ENCODE assay signal across 31 cellular contexts in the genomic region with DNA sequence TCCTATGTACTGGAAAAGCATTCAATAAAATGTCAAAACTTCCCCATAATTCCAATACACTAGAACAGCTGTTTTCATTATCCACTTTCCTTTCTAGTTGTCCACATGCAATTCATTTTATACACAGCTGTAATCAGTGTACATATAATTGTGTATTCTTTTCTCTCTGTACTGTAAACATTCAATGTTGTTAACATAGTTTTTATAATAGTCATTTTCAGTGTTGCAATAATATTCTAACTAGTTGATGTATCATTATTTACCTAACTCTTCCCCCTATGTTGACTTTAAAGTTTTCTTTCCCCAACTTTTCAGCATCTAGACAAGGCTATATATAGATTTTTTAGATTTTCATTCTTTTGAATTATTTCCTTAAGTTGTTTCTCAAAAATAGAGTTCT. TPM values are rescaled to one million over a fixed set of nuclear protein-coding genes. Genes with fewer than 3 reads are reported as not detected.
A peak's percentile ranks its signal among the peaks of the same experiment; 100 is the strongest.
DNase-seq lines count a peak whose midpoint lies in the region; ATAC-seq, FAIRE-seq and TF ChIP-seq lines count a peak whose summit lies in the region.
"Had no signal": no experiment of that assay in that cellular context is flagged by ENCODE, and none has a peak within 500 bp of the region (broad histone marks: within the 10 kb centered on the region; RNA-seq: fewer than 3 reads in every experiment).

No MANE protein-coding gene starts in this region.

- H3K27me3 Mint-ChIP-seq in activated T-cell treated with anti-CD3 and anti-CD28 coated beads, Interleukin-2, amount 50 U/mL, for 24 hours: no peaks in the 10 kb centered on the region
- no peaks in the 10 kb centered on the region for H3K27me3 Mint-ChIP-seq in activated CD4-positive, alpha-beta T cell treated with anti-CD3 and anti-CD28 coated beads, Interleukin-2, amount 10 ng/mL, durations not matched to agents 24 days and 14 days
- H3K27me3 Mint-ChIP-seq: activated naive CD4-positive, alpha-beta T cell treated with anti-CD3 and anti-CD28 coated beads, Interleukin-2, amount 50 U/mL, for 24 hours; activated T-helper 17 cell treated with anti-CD3 and anti-CD28 coated beads, Interleukin-2, amount 50 U/mL, for 72 hours; CD8-positive, alpha-beta memory T cell; dendritic cell treated with granulocyte-macrophage colony-stimulating factor and Interleukin-4, amounts not matched to agents 40 ng/mL and 50 ng/mL, for 4 days; IgD-negative memory B cell had no signal

- no peak overlapping the region for H3K27ac ChIP-seq in small intestine (ENCODE audit: low read depth in 1 of 2, low read length in 1 of 2)
- H3K27ac ChIP-seq: gastroesophageal sphincter, right lobe of liver, upper lobe of right lung had no signal

- TF ChIP-seq CTCF in foreskin fibroblast (IDR thresholded peaks at IDR 0.05; ENCODE audit: low read depth, low read length): no peak

- intact Hi-C loops in activated CD4-positive, alpha-beta T cell treated with anti-CD3 and anti-CD28 coated beads, Interleukin-2, amount 10 ng/mL, durations not matched to agents 24 days and 14 days (cut with micrococcal nuclease): no loop called here

- no peaks in the 10 kb centered on the region for H3K4me1 ChIP-seq in small intestine (ENCODE audit: control insufficient read depth in 2 of 2, insufficient read depth in 1 of 2, low read depth in 1 of 2, low read length in 1 of 2)
- H3K4me1 ChIP-seq: upper lobe of right lung had no signal

- no peaks in the 10 kb centered on the region for H3K9me3 ChIP-seq in small intestine (ENCODE audit: control insufficient read depth, low read depth)
- H3K9me3 ChIP-seq: gastroesophageal sphincter, right lobe of liver, upper lobe of right lung had no signal

- no peak for ATAC-seq in HG03280 (IDR thresholded peaks at IDR 0.05; ENCODE audit: unreplicated experiment)
- ATAC-seq: activated T-helper 17 cell treated with anti-CD3 and anti-CD28 coated beads, Interleukin-2, amount 50 U/mL, for 72 hours; gastroesophageal sphincter; GM23338; left ventricle myocardium superior; Right ventricle myocardium inferior; upper lobe of right lung; WTC11 had no signal

- DNase-seq in H4 (ENCODE audit: low spot score) (peak; percentile 6), amniotic epithelial cell (ENCODE audit: low read depth) (peak; percentile 26), foreskin fibroblast (peak; percentile 35 to 59), small intestine (no peak)
- no peak for DNase-seq in activated CD4-positive, alpha-beta T cell treated with anti-CD3 and anti-CD28 coated beads for 48 hours
- DNase-seq in activated T-cell treated with anti-CD3 and anti-CD28 coated beads, Interleukin-2, amount 50 U/mL, for 24 hours: no peak
- no peak for DNase-seq in activated CD4-positive, alpha-beta T cell treated with anti-CD3 and anti-CD28 coated beads, Interleukin-2, amount 10 ng/mL, durations not matched to agents 24 days and 14 days
- DNase-seq: activated CD4-positive, alpha-beta T cell treated with anti-CD3 and anti-CD28 coated beads, Interleukin-2, amount 50 U/mL, for 4 hours; aorta; caudate nucleus; CD8-positive, alpha-beta memory T cell; GDM1; hypothalamus; left ventricle myocardium superior; NCI-H1417 treated with DMSO at 0.1 percent for 48 hours; NCI-H2081 treated with DMSO at 0.1 percent for 48 hours; NCI-H345; right lobe of liver; upper lobe of right lung had no signal

- H3K9me3 Mint-ChIP-seq in activated T-cell treated with anti-CD3 and anti-CD28 coated beads, Interleukin-2, amount 50 U/mL, for 24 hours: peaks cover 2% of the 10 kb centered on the region
- peaks cover 11% of the 10 kb centered on the region for H3K9me3 Mint-ChIP-seq in activated CD4-positive, alpha-beta T cell treated with anti-CD3 and anti-CD28 coated beads, Interleukin-2, amount 10 ng/mL, durations not matched to agents 24 days and 14 days
- H3K9me3 Mint-ChIP-seq: activated T-helper 17 cell treated with anti-CD3 and anti-CD28 coated beads, Interleukin-2, amount 50 U/mL, for 72 hours; CD8-positive, alpha-beta memory T cell had no signal

- H3K4me3 Mint-ChIP-seq in activated T-cell treated with anti-CD3 and anti-CD28 coated beads, Interleukin-2, amount 50 U/mL, for 24 hours: no peak overlapping the region
- H3K4me3 Mint-ChIP-seq in activated CD4-positive, alpha-beta T cell treated with anti-CD3 and anti-CD28 coated beads, Interleukin-2, amount 10 ng/mL, durations not matched to agents 24 days and 14 days: no peak overlapping the region
- H3K4me3 Mint-ChIP-seq: activated naive CD4-positive, alpha-beta T cell treated with anti-CD3 and anti-CD28 coated beads, Interleukin-2, amount 50 U/mL, for 24 hours; activated T-helper 17 cell treated with anti-CD3 and anti-CD28 coated beads, Interleukin-2, amount 50 U/mL, for 72 hours; CD8-positive, alpha-beta memory T cell; dendritic cell treated with granulocyte-macrophage colony-stimulating factor and Interleukin-4, amounts not matched to agents 40 ng/mL and 50 ng/mL, for 4 days; GM23338; IgD-negative memory B cell; nephron; WTC11 had no signal

- H3K36me3 Mint-ChIP-seq in activated T-cell treated with anti-CD3 and anti-CD28 coated beads, Interleukin-2, amount 50 U/mL, for 24 hours (ENCODE audit: low read depth): peaks cover 10% of the 10 kb centered on the region
- peaks cover 21% of the 10 kb centered on the region for H3K36me3 Mint-ChIP-seq in activated CD4-positive, alpha-beta T cell treated with anti-CD3 and anti-CD28 coated beads, Interleukin-2, amount 10 ng/mL, durations not matched to agents 24 days and 14 days (ENCODE audit: low read depth)

- no peaks in the 10 kb centered on the region for H3K36me3 ChIP-seq in small intestine (ENCODE audit: control insufficient read depth in 2 of 2, insufficient read depth in 2 of 2, low read length in 2 of 2)
- H3K36me3 ChIP-seq: gastroesophageal sphincter, right lobe of liver, upper lobe of right lung had no signal

- no peak overlapping the region for H3K27ac Mint-ChIP-seq in activated T-cell treated with anti-CD3 and anti-CD28 coated beads, Interleukin-2, amount 50 U/mL, for 24 hours
- H3K27ac Mint-ChIP-seq in activated CD4-positive, alpha-beta T cell treated with anti-CD3 and anti-CD28 coated beads, Interleukin-2, amount 10 ng/mL, durations not matched to agents 24 days and 14 days: no peak overlapping the region
- H3K27ac Mint-ChIP-seq: activated naive CD4-positive, alpha-beta T cell treated with anti-CD3 and anti-CD28 coated beads, Interleukin-2, amount 50 U/mL, for 24 hours; activated T-helper 17 cell treated with anti-CD3 and anti-CD28 coated beads, Interleukin-2, amount 50 U/mL, for 72 hours; dendritic cell treated with granulocyte-macrophage colony-stimulating factor and Interleukin-4, amounts not matched to agents 40 ng/mL and 50 ng/mL, for 4 days; GM23338; nephron; WTC11 had no signal

- no peak overlapping the region for H3K4me3 ChIP-seq in foreskin fibroblast (ENCODE audit: low read depth in 1 of 2, low read length in 2 of 2)
- H3K4me3 ChIP-seq in small intestine (ENCODE audit: low read depth in 1 of 2, low read length in 2 of 2): no peak overlapping the region
- H3K4me3 ChIP-seq: gastroesophageal sphincter, GM23338, right lobe of liver, upper lobe of right lung had no signal

- FAIRE-seq in small intestine (lab: Jason Lieb, UNC): peak; percentile 10
- FAIRE-seq: endothelial cell of umbilical vein, GM18507 had no signal

- no peaks in the 10 kb centered on the region for H3K27me3 ChIP-seq in small intestine (ENCODE audit: control insufficient read depth in 2 of 2, insufficient read depth in 2 of 2, low read length in 2 of 2)
- H3K27me3 ChIP-seq: gastroesophageal sphincter, right lobe of liver, upper lobe of right lung had no signal

- peaks cover 25% of the 10 kb centered on the region for H3K4me1 Mint-ChIP-seq in activated T-cell treated with anti-CD3 and anti-CD28 coated beads, Interleukin-2, amount 50 U/mL, for 24 hours (ENCODE audit: low read depth)
- H3K4me1 Mint-ChIP-seq in activated CD4-positive, alpha-beta T cell treated with anti-CD3 and anti-CD28 coated beads, Interleukin-2, amount 10 ng/mL, durations not matched to agents 24 days and 14 days: peaks cover 4% of the 10 kb centered on the region
- H3K4me1 Mint-ChIP-seq: nephron had no signal

RNA-seq across cellular contexts. Expression of gene DIPK1A, which starts 44.4 kb away (rescaled TPM):
- total RNA-seq in H4 (2014; rRNA removed; shearing (Covaris generic)): 22.2 and 25.7 TPM in 2 replicates
- 1 to 10 TPM; 2.0 to 4.6 (median 3.0) TPM for polyA plus RNA-seq in small intestine
- 18.8 and 19.7 TPM in 2 replicates for total RNA-seq in activated CD4-positive, alpha-beta T cell treated with anti-CD3 and anti-CD28 coated beads, Interleukin-2, amount 10 ng/mL, durations not matched to agents 24 days and 14 days

Comparison
In these comparisons a context has a peak if more than half of its experiments do, and no peak if none do; other contexts are left out.
1. DNase-seq: peak in H4 (single experiment), amniotic epithelial cell (single experiment) and foreskin fibroblast (2 of 2); none in small intestine (single experiment), activated CD4-positive, alpha-beta T cell treated with anti-CD3 and anti-CD28 coated beads for 48 hours (single experiment), activated T-cell treated with anti-CD3 and anti-CD28 coated beads, Interleukin-2, amount 50 U/mL, for 24 hours (single experiment) and activated CD4-positive, alpha-beta T cell treated with anti-CD3 and anti-CD28 coated beads, Interleukin-2, amount 10 ng/mL, durations not matched to agents 24 days and 14 days (single experiment).